ENCODE assay signal across 8 cellular contexts in genomic region chr2:25042321-25043240, GRCh38. TPM values are rescaled to one million over a fixed set of nuclear protein-coding genes. Genes with fewer than 3 reads are reported as not detected.
DNase-seq lines count a peak whose midpoint lies in the region; TF ChIP-seq lines count a peak whose summit lies in the region.

No MANE protein-coding gene starts in this region.

- peak overlapping the region; percentile 67 for H3K4me3 ChIP-seq in DOHH2 (ENCODE audit: low read length)
- H3K4me3 ChIP-seq in HEK293 (ENCODE audit: low read depth, low read length) = peak overlapping the region; percentile 72
- H3K4me3 ChIP-seq in ascending aorta = peak overlapping the region; percentile 71 to 85
- peak overlapping the region; percentile 74 for H3K4me3 ChIP-seq in iPS DF 6.9 (ENCODE audit: low read length)

- no peaks in the 10 kb centered on the region for H3K9me2 ChIP-seq in DOHH2 (replicated peaks; ENCODE audit: control insufficient read depth, low read length)

- H3K4me2 ChIP-seq in DOHH2 (ENCODE audit: low read length) = peak overlapping the region; percentile 82

- POLR2A ChIA-PET in HEK293 (lab: Yijun Ruan, JAX) = interaction anchor here (0.8 to 1.4 kb wide), 8 partner anchors 8 to 250 kb away, joined by 3 to 12 read pairs (median 6); partner anchors contain the start of genes CENPO and PTRHD1

- H3K36me3 ChIP-seq in DOHH2 (ENCODE audit: control insufficient read depth, low read length) = no peaks in the 10 kb centered on the region
- H3K36me3 ChIP-seq in HEK293 (ENCODE audit: control insufficient read depth in 2 of 2, insufficient read depth in 1 of 2, low read length in 2 of 2) = no peaks in the 10 kb centered on the region
- no peaks in the 10 kb centered on the region for H3K36me3 ChIP-seq in ascending aorta
- no peaks in the 10 kb centered on the region for H3K36me3 ChIP-seq in iPS DF 6.9 (ENCODE audit: control insufficient read depth, insufficient read depth, low read length)

- WGBS in iPS DF 6.9 (ENCODE audit: insufficient coverage, insufficient read length) = no CpG with 5 or more reads among the region's 76 CpGs

- no peaks in the 10 kb centered on the region for H4K20me1 ChIP-seq in DOHH2 (ENCODE audit: control insufficient read depth, insufficient read depth, low read depth, low read length)

- intact Hi-C loops in ascending aorta (cut with DNase I) = loop anchor here (1.0 to 10.0 kb wide), 6 partner anchors 20 to 1680 kb away; partner anchors contain the start of genes ADCY3, ADGRF3 and SELENOI

- H3K27ac ChIP-seq in DOHH2 (ENCODE audit: low read depth, low read length) (no peak overlapping the region), HEK293 (ENCODE audit: extremely low read depth, low read depth, low read length) (peak overlapping the region; percentile 79), ascending aorta (peak overlapping the region; percentile 75 to 77), iPS DF 6.9 (ENCODE audit: low read length) (no peak overlapping the region)

- H3K79me2 ChIP-seq in DOHH2 (ENCODE audit: control insufficient read depth, low read length) = no peaks in the 10 kb centered on the region

- peaks cover 25% of the 10 kb centered on the region for H3K4me1 ChIP-seq in DOHH2 (ENCODE audit: control insufficient read depth, low read length)
- peaks cover 10% of the 10 kb centered on the region for H3K4me1 ChIP-seq in HEK293 (ENCODE audit: control insufficient read depth, insufficient read depth, low read length)
- peaks cover 2 to 16% of the 10 kb centered on the region in 2 donors for H3K4me1 ChIP-seq in ascending aorta
- H3K4me1 ChIP-seq in iPS DF 6.9 (ENCODE audit: control insufficient read depth, insufficient read depth, low read length) = no peaks in the 10 kb centered on the region; the same call in 1 of the 2 replicates

- TF ChIP-seq CTCF in DOHH2 (IDR thresholded peaks at IDR 0.05; ENCODE audit: low read depth, low read length, poor library complexity, severe bottlenecking) = no peak
- TF ChIP-seq CTCF in HEK293 (tag by site-specific recombination; IDR thresholded peaks at IDR 0.05) = no peak
- peak in 1 of 3 experiments; percentile 13 for TF ChIP-seq CTCF in ascending aorta (IDR thresholded peaks at IDR 0.05)

- DNase-seq in NCI-H82 (lab: John Stamatoyannopoulos, UW) = peak; percentile 60
- peak in 1 of 2 donors; percentile 64 for DNase-seq in ascending aorta (ENCODE audit: low spot score in 2 of 2)
- no peak for DNase-seq in iPS DF 6.9 (ENCODE audit: low read depth, low spot score)
- peak; percentile 91 for DNase-seq in retina
- DNase-seq in RKO (ENCODE audit: low spot score) = no peak
- DNase-seq in OCI-M2 (lab: John Stamatoyannopoulos, UW; ENCODE audit: unreplicated experiment) = no peak

- no peaks in the 10 kb centered on the region for H3K9me3 ChIP-seq in DOHH2 (ENCODE audit: control insufficient read depth, insufficient read depth, low read length)
- no peaks in the 10 kb centered on the region for H3K9me3 ChIP-seq in HEK293 (ENCODE audit: control insufficient read depth, insufficient read depth, low read depth, low read length)
- H3K9me3 ChIP-seq in ascending aorta = no peaks in the 10 kb centered on the region
- no peaks in the 10 kb centered on the region for H3K9me3 ChIP-seq in iPS DF 6.9 (ENCODE audit: control insufficient read depth, insufficient read depth, low read length)

- H3K27me3 ChIP-seq in DOHH2 (ENCODE audit: control insufficient read depth, low read length) (peaks cover 45% of the 10 kb centered on the region), ascending aorta (no peaks in the 10 kb centered on the region), iPS DF 6.9 (ENCODE audit: control insufficient read depth, insufficient read depth, low read length) (peaks cover 11% of the 10 kb centered on the region; the same call in 1 of the 2 replicates)

- H3F3A ChIP-seq in DOHH2 (ENCODE audit: control insufficient read depth, insufficient read depth) = no peaks in the 10 kb centered on the region; the same call in 1 of the 2 replicates

- CTCF ChIA-PET in HEK293 (lab: Yijun Ruan, JAX) = interaction anchor here (1.5 to 1.7 kb wide), 2 partner anchors 48 to 67 kb away, joined by 5 to 9 read pairs; no protein-coding TSS in a partner anchor

TF ChIP-seq in HEK293, 187 proteins besides CTCF, POLR2A, EP300 and RAD21 (continues in another document):
- TF ChIP-seq, protein P1, sequence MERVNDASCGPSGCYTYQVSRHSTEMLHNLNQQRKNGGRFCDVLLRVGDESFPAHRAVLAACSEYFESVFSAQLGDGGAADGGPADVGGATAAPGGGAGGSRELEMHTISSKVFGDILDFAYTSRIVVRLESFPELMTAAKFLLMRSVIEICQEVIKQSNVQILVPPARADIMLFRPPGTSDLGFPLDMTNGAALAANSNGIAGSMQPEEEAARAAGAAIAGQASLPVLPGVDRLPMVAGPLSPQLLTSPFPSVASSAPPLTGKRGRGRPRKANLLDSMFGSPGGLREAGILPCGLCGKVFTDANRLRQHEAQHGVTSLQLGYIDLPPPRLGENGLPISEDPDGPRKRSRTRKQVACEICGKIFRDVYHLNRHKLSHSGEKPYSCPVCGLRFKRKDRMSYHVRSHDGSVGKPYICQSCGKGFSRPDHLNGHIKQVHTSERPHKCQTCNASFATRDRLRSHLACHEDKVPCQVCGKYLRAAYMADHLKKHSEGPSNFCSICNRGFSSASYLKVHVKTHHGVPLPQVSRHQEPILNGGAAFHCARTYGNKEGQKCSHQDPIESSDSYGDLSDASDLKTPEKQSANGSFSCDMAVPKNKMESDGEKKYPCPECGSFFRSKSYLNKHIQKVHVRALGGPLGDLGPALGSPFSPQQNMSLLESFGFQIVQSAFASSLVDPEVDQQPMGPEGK (tag by site-specific recombination; IDR thresholded peaks at IDR 0.05) = no peak
- no peak for TF ChIP-seq ZNF473 (tag by site-specific recombination; IDR thresholded peaks at IDR 0.05)
- TF ChIP-seq, protein P2, sequence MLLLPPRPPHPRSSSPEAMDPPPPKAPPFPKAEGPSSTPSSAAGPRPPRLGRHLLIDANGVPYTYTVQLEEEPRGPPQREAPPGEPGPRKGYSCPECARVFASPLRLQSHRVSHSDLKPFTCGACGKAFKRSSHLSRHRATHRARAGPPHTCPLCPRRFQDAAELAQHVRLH (tag by site-specific recombination; IDR thresholded peaks at IDR 0.05) = no peak
- TF ChIP-seq ZNF549 (tag by site-specific recombination; IDR thresholded peaks at IDR 0.05) = no peak
- TF ChIP-seq ZNF132 (tag by site-specific recombination; IDR thresholded peaks at IDR 0.05; ENCODE audit: borderline replicate concordance) = no peak
- TF ChIP-seq ZBTB6 (tag by site-specific recombination; IDR thresholded peaks at IDR 0.05) = no peak
- no peak for TF ChIP-seq TRIM28 (IDR thresholded peaks at IDR 0.05; ENCODE audit: borderline replicate concordance, low read length)
- TF ChIP-seq ZBTB49 (tag by site-specific recombination; IDR thresholded peaks at IDR 0.05; ENCODE audit: low read depth) = no peak
- no peak for TF ChIP-seq ZBTB11 (tag by site-specific recombination; conservative IDR thresholded peaks at IDR 0.05; ENCODE audit: low read depth)

RNA-seq across cellular contexts. Expression of gene EFR3B, which starts 0.7 kb away (rescaled TPM):
- 0.32 TPM for total RNA-seq in ascending aorta

Comparison
In these comparisons a context has a peak if more than half of its experiments do, and no peak if none do; other contexts are left out.
1. H3K27ac ChIP-seq: peak in HEK293 (single experiment) and ascending aorta (2 of 2); none in DOHH2 (single experiment) and iPS DF 6.9 (single experiment).
2. DNase-seq: peak in NCI-H82 (single experiment) and retina (single experiment); none in iPS DF 6.9 (single experiment), RKO (single experiment) and OCI-M2 (single experiment).
3. Peak in every context shown above with its lines, with median percentiles within 50 percentile points of each other: H3K4me3 ChIP-seq.